Comparison of ENCODE assay signal across 9 cellular contexts in the genomic region with DNA sequence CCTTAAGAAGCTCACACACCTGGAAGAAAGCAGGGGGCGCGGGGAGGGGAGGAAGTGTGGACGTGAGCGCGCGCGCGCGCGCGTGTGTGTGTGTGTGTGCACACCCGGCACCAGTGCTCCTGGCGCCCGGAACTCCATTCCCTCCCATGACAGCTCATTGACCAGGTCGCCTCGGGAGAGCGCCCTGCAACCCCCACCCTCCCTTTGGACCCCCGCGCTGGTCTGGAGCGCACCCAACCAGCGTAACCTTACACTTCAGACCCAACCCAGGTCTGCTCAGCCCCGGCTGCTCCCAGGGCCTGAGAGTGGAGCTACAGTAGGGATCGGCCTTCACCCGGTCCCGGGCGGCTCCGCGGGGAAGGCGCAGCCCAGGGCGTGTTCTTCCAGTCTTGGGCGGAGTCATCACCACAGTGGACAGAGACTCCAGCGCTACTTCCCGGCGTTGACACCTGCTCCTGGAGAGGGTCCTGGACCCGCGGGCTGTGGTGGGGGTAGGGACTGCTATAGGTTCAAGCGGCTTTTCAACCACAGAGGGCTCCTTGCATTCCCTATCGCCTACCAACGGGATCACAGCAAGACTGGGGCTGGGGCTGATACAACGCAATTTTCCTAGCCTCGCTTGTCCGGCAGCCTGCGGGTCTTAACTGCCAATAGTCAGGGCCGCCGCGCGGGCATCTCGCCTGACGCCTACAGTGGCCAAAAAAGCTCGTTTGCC. TPM values are rescaled to one million over a fixed set of nuclear protein-coding genes. Genes with fewer than 3 reads are reported as not detected.
DNase-seq lines count a peak whose midpoint lies in the region; ATAC-seq, FAIRE-seq and TF ChIP-seq lines count a peak whose summit lies in the region.
"Had no signal": no experiment of that assay in that cellular context is flagged by ENCODE, and none has a peak within 500 bp of the region (broad histone marks: within the 10 kb centered on the region; RNA-seq: fewer than 3 reads in every experiment).

No MANE protein-coding gene starts in this region.

- H3K4me1 ChIP-seq in endocrine pancreas (ENCODE audit: control insufficient read depth, insufficient read depth, low read length), result no peaks in the 10 kb centered on the region

- peak overlapping the region; percentile 31 for H3K9ac ChIP-seq in endocrine pancreas (ENCODE audit: control insufficient read depth, insufficient read depth, low read length)

- no peaks in the 10 kb centered on the region for H3K36me3 ChIP-seq in endocrine pancreas (ENCODE audit: control insufficient read depth, insufficient read depth, low read length)

- no peak overlapping the region for H3K4me3 ChIP-seq in endocrine pancreas (ENCODE audit: control insufficient read depth, insufficient read depth, low read length)

- no peaks in the 10 kb centered on the region for H3K9me3 ChIP-seq in endocrine pancreas (ENCODE audit: control insufficient read depth, low read length)

- no peak for TF ChIP-seq POLR2A in GM12892 (IDR thresholded peaks at IDR 0.05; ENCODE audit: low read depth, low read length)

- peak; percentile 53 for DNase-seq in 8988T
- DNase-seq in GM12892 (ENCODE audit: insufficient read length), result peak; percentile 26
- DNase-seq in RPMI7951 (ENCODE audit: low read depth), result peak; percentile 48
- peak; percentile 51 for DNase-seq in myocyte (ENCODE audit: low read depth)

- ATAC-seq in HG03432 (IDR thresholded peaks at IDR 0.05; ENCODE audit: unreplicated experiment), result no peak
- ATAC-seq in HG03175 (IDR thresholded peaks at IDR 0.05; ENCODE audit: unreplicated experiment), result no peak
- ATAC-seq in HG03457 (IDR thresholded peaks at IDR 0.05; ENCODE audit: unreplicated experiment), result no peak

- no peak for FAIRE-seq in GM12892 (lab: Jason Lieb, UNC)
- FAIRE-seq: endometrium had no signal

- H3K27me3 ChIP-seq in endocrine pancreas (ENCODE audit: control insufficient read depth, insufficient read depth, low read length), result no peaks in the 10 kb centered on the region

RNA-seq across cellular contexts. Expression of a gene that starts 1.4 kb away (rescaled TPM):
- 6.2 TPM for polyA plus RNA-seq in GM12892 (2012; ENCODE audit: missing spikeins)
- 12.3 and 12.6 TPM in 2 replicates for total RNA-seq in RPMI7951 (2014; rRNA removed; shearing (Covaris generic))
- 3.3 and 5.3 TPM in 2 replicates for total RNA-seq in myocyte
- polyA plus RNA-seq in myocyte (2012), result 10.8 TPM
